ENCODE assay signal across 1 cellular context in genomic region chr5:131610198-131611063, GRCh38.
A peak's percentile ranks its signal among the peaks of the same experiment; 100 is the strongest.
TF ChIP-seq lines count a peak whose summit lies in the region.

No MANE protein-coding gene starts in this region.

TF ChIP-seq in HepG2, 621 proteins besides CTCF, POLR2A, EP300 and RAD21 (continued from another document and continues in another):
- TF ChIP-seq ELF1 (CRISPR knock-in tag; IDR thresholded peaks at IDR 0.05) (no peak), ZBTB37 (CRISPR knock-in tag; IDR thresholded peaks at IDR 0.05) (0 out of 2 replicates have a peak, but pooled peaks have one; percentile 16), RARA (CRISPR knock-in tag; IDR thresholded peaks at IDR 0.05) (peak; percentile 45; the same call in 1 of the 2 replicates), REPIN1 (CRISPR knock-in tag; IDR thresholded peaks at IDR 0.05; ENCODE audit: borderline replicate concordance, low read depth) (peak; percentile 34; the same call in 1 of the 2 replicates), CREM (IDR thresholded peaks at IDR 0.05) (peak; percentile 70; the same call in 1 of the 2 replicates), CREM (CRISPR knock-in tag; IDR thresholded peaks at IDR 0.05) (no peak), HNF4G (IDR thresholded peaks at IDR 0.05; ENCODE audit: borderline replicate concordance, low read depth, low read length) (peak; percentile 60), HNF4G (CRISPR knock-in tag; IDR thresholded peaks at IDR 0.05; ENCODE audit: borderline replicate concordance, low read depth) (no peak), ARNTL (CRISPR knock-in tag; IDR thresholded peaks at IDR 0.05) (0 out of 2 replicates have a peak, but pooled peaks have one; percentile 4), NFKBIZ (CRISPR knock-in tag; IDR thresholded peaks at IDR 0.05) (no peak), ZNF205 (CRISPR knock-in tag; IDR thresholded peaks at IDR 0.05) (0 out of 2 replicates have a peak, but pooled peaks have one; percentile 50), ZNF768 (CRISPR knock-in tag; IDR thresholded peaks at IDR 0.05) (no peak), ZBTB40 (IDR thresholded peaks at IDR 0.05) (no peak), ZBTB40 (CRISPR knock-in tag; IDR thresholded peaks at IDR 0.05) (no peak), ZSCAN5A (CRISPR knock-in tag; IDR thresholded peaks at IDR 0.05; ENCODE audit: borderline replicate concordance) (no peak), THAP7 (CRISPR knock-in tag; IDR thresholded peaks at IDR 0.05) (0 out of 2 replicates have a peak, but pooled peaks have one; percentile 55), HDAC1 (CRISPR knock-in tag; IDR thresholded peaks at IDR 0.05) (peak; percentile 67), FOXA1 (IDR thresholded peaks at IDR 0.05) (no peak), FOXA1 (CRISPR knock-in tag; IDR thresholded peaks at IDR 0.05) (peak; percentile 24; the same call in 1 of the 2 replicates), SNAPC2 (CRISPR knock-in tag; IDR thresholded peaks at IDR 0.05) (no peak), FOXJ3 (CRISPR knock-in tag; IDR thresholded peaks at IDR 0.05; ENCODE audit: borderline replicate concordance) (peak; percentile 26; the same call in 1 of the 2 replicates), FOXO1 (CRISPR knock-in tag; IDR thresholded peaks at IDR 0.05) (0 out of 2 replicates have a peak, but pooled peaks have one; percentile 30), TFDP1 (CRISPR knock-in tag; IDR thresholded peaks at IDR 0.05; ENCODE audit: borderline replicate concordance) (no peak), ZMAT5 (CRISPR knock-in tag; IDR thresholded peaks at IDR 0.05; ENCODE audit: borderline replicate concordance, low read depth) (no peak), MTF2 (CRISPR knock-in tag; IDR thresholded peaks at IDR 0.05; ENCODE audit: borderline replicate concordance) (no peak), MXI1 (IDR thresholded peaks at IDR 0.05; ENCODE audit: borderline replicate concordance, low read depth, low read length) (no peak; the same call in 2 of the 3 replicates), SIX4 (CRISPR knock-in tag; IDR thresholded peaks at IDR 0.05) (peak; percentile 47; the same call in 1 of the 2 replicates), ZNF644 (CRISPR knock-in tag; IDR thresholded peaks at IDR 0.05; ENCODE audit: low read depth) (peak; percentile 62), EHMT2 (IDR thresholded peaks at IDR 0.05; ENCODE audit: borderline replicate concordance, low read depth, low read length) (peak; percentile 80; the same call in 1 of the 2 replicates), ZHX1 (CRISPR knock-in tag; IDR thresholded peaks at IDR 0.05; ENCODE audit: low read depth) (no peak), KAT8 (CRISPR knock-in tag; IDR thresholded peaks at IDR 0.05) (0 out of 2 replicates have a peak, but pooled peaks have one; percentile 1), ONECUT2 (CRISPR knock-in tag; IDR thresholded peaks at IDR 0.05) (peak; percentile 96), KDM6A (CRISPR knock-in tag; IDR thresholded peaks at IDR 0.05; ENCODE audit: low read depth) (peak; percentile 61), RARG (CRISPR knock-in tag; IDR thresholded peaks at IDR 0.05; ENCODE audit: low read depth) (0 out of 2 replicates have a peak, but pooled peaks have one; percentile 30), SPEN (CRISPR knock-in tag; IDR thresholded peaks at IDR 0.05; ENCODE audit: low read depth) (no peak), SNAPC5 (CRISPR knock-in tag; IDR thresholded peaks at IDR 0.05; ENCODE audit: borderline replicate concordance) (no peak), MED1 (CRISPR knock-in tag; IDR thresholded peaks at IDR 0.05) (peak; percentile 50), CHCHD3 (CRISPR knock-in tag; IDR thresholded peaks at IDR 0.05) (no peak), KAT7 (CRISPR knock-in tag; IDR thresholded peaks at IDR 0.05; ENCODE audit: borderline replicate concordance) (peak; percentile 79; the same call in 1 of the 2 replicates), ZNF552 (CRISPR knock-in tag; IDR thresholded peaks at IDR 0.05; ENCODE audit: borderline replicate concordance) (no peak)
